In genomic region chr2:133461484-133461883, GRCh38 we compare ENCODE assay signal across 27 cellular contexts.
"Had no signal": no experiment of that assay in that cellular context is flagged by ENCODE, and none has a peak within 500 bp of the region (broad histone marks: within the 10 kb centered on the region; RNA-seq: fewer than 3 reads in every experiment).

No MANE protein-coding gene starts in this region.

- DNase-seq: activated CD4-positive, alpha-beta T cell treated with anti-CD3 and anti-CD28 coated beads for 48 hours; activated CD4-positive, alpha-beta T cell treated with anti-CD3 and anti-CD28 coated beads, Interleukin-2, amount 50 U/mL, for 48 hours; activated CD8-positive, alpha-beta memory T cell treated with anti-CD3 and anti-CD28 coated beads for 24 hours; activated effector memory CD4-positive, alpha-beta T cell treated with Interleukin-2 at 50 U/mL for 16 hours; activated naive CD4-positive, alpha-beta T cell treated with Interleukin-2 at 50 U/mL for 16 hours; adrenal gland; aorta; body of pancreas; effector memory CD8-positive, alpha-beta T cell; foreskin melanocyte; islet precursor cell; left cardiac atrium; left ventricle myocardium superior; mammary epithelial cell; right lobe of liver; stimulated activated CD4-positive, alpha-beta T cell treated with anti-CD3 and anti-CD28 coated beads, Interleukin-12 subunit alpha, Interleukin-12 subunit beta, amount 100 ng/mL, for 4 hours; stimulated activated CD4-positive, alpha-beta T cell treated with anti-CD3 and anti-CD28 coated beads, Interleukin-4, amount 100 ng/mL, for 24 hours; T-helper 17 cell; T1000; trophoblast cell; WERI-Rb-1 had no signal

- H3K9me3 ChIP-seq: adrenal gland, body of pancreas, esophagus muscularis mucosa, right lobe of liver, thoracic aorta had no signal

- H3K27ac ChIP-seq: adrenal gland, body of pancreas, coronary artery, esophagus muscularis mucosa, right lobe of liver, skin epidermis, thoracic aorta, WERI-Rb-1 had no signal

- H3K4me1 ChIP-seq: adrenal gland, body of pancreas, esophagus muscularis mucosa, right lobe of liver had no signal

- H3K27me3 ChIP-seq: adrenal gland, body of pancreas, esophagus muscularis mucosa, right lobe of liver had no signal

- ATAC-seq: activated CD4-positive, CD25-positive, alpha-beta regulatory T cell treated with anti-CD3 and anti-CD28 coated beads, Interleukin-2, amount 50 U/mL, for 24 hours; body of pancreas; effector memory CD8-positive, alpha-beta T cell; left cardiac atrium; left ventricle myocardium superior; right lobe of liver; stimulated activated effector memory CD8-positive, alpha-beta T cell treated with anti-CD3 and anti-CD28 coated beads, Interleukin-12 subunit alpha, Interleukin-12 subunit beta, amount 100 ng/mL, for 72 hours; T-helper 17 cell had no signal

- H3K36me3 ChIP-seq: adrenal gland, esophagus muscularis mucosa, right lobe of liver, thoracic aorta, WERI-Rb-1 had no signal

- H3K4me3 ChIP-seq: adrenal gland, body of pancreas, coronary artery, esophagus muscularis mucosa, right lobe of liver, skin epidermis, thoracic aorta had no signal
